Comparison of ENCODE assay signal across 8 cellular contexts in genomic region chr3:38480093-38480445, GRCh38.
"Had no signal": no experiment of that assay in that cellular context is flagged by ENCODE, and none has a peak within 500 bp of the region (broad histone marks: within the 10 kb centered on the region; RNA-seq: fewer than 3 reads in every experiment).

No MANE protein-coding gene starts in this region.

- H3K4me3 ChIP-seq: prostate gland, sigmoid colon, transverse colon had no signal

- H3K9me3 Mint-ChIP-seq: activated naive CD4-positive, alpha-beta T cell treated with anti-CD3 and anti-CD28 coated beads for 36 hours; activated T-helper 17 cell treated with anti-CD3 and anti-CD28 coated beads, Interleukin-2, amount 50 U/mL, for 72 hours; naive thymus-derived CD4-positive, alpha-beta T cell; T-cell had no signal

- H3K4me3 Mint-ChIP-seq: activated naive CD4-positive, alpha-beta T cell treated with anti-CD3 and anti-CD28 coated beads for 36 hours; activated T-helper 17 cell treated with anti-CD3 and anti-CD28 coated beads, Interleukin-2, amount 50 U/mL, for 72 hours; naive thymus-derived CD4-positive, alpha-beta T cell; T-cell had no signal

- DNase-seq: cortex of kidney had no signal

- H3K4me1 ChIP-seq: prostate gland, sigmoid colon, transverse colon had no signal

- H3K27ac Mint-ChIP-seq: activated naive CD4-positive, alpha-beta T cell treated with anti-CD3 and anti-CD28 coated beads for 36 hours; activated T-helper 17 cell treated with anti-CD3 and anti-CD28 coated beads, Interleukin-2, amount 50 U/mL, for 72 hours; T-cell had no signal

- H3K27ac ChIP-seq: prostate gland, sigmoid colon, transverse colon had no signal

- H3K27me3 ChIP-seq: sigmoid colon, transverse colon had no signal

- H3K27me3 Mint-ChIP-seq: activated T-helper 17 cell treated with anti-CD3 and anti-CD28 coated beads, Interleukin-2, amount 50 U/mL, for 72 hours; naive thymus-derived CD4-positive, alpha-beta T cell; T-cell had no signal
